In the genomic region with DNA sequence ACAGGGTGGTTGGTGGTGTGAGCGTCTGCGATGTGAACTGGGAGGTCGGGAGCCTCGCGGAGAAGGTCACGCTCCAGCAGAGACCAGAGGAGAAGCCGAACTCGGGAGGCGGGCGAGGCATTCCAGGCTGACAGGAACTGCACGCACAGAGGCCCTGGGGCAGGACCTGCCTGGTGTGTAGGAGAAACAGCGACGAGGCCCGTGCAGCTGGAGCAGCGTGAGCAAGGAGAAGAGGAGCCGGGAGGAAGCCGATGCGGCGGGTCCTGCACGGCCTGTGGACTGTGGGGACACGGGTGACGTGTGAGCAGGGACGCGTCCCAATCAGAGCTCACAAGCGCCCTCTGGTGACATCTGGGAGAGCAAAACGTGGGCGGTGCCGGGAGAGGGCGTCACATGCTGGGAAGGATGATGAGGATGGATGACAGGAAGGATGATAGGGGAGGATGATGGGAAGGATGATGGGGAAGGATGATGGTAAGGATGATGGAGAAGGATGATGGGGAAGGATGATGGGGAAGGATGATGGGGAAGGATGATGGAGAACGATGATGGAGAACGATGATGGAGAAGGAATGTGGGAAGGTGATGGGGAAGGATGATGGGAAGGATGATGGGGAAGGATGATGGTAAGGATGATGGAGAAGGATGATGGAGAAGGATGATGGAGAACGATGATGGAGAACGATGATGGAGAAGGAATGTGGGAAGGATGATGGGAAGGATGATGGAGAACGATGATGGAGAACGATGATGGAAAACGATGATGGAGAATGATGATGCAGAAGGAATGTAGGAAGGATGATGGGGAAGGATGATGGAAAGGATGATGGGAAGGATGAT, we compare ENCODE assay signal across 8 cellular contexts. TPM values are rescaled to one million over a fixed set of nuclear protein-coding genes. Genes with fewer than 3 reads are reported as not detected.
DNase-seq lines count a peak whose midpoint lies in the region; ATAC-seq, FAIRE-seq and TF ChIP-seq lines count a peak whose summit lies in the region.

No MANE protein-coding gene starts in this region.

- H2BK120ac ChIP-seq in neuronal stem cell (ENCODE audit: low read depth, low read length), result no peak overlapping the region

- H2AK5ac ChIP-seq in neuronal stem cell (ENCODE audit: low read depth, low read length), result no peak overlapping the region

- H3K36me3 Mint-ChIP-seq in activated T-helper 1 cell treated with anti-CD3 and anti-CD28 coated beads, Interleukin-12 subunit alpha, Interleukin-12 subunit beta, Interleukin-2, Interleukin-4 antibody, amounts not matched to agents 30 ng/mL and 10 ng/mL and 1 ng/mL, durations not matched to agents 14 hours and 24 hours and 36 hours (ENCODE audit: low read depth), result peaks cover 5% of the 10 kb centered on the region

- peak overlapping the region; percentile 3 for H2BK5ac ChIP-seq in neuronal stem cell (ENCODE audit: low read length)

- ATAC-seq in GM19455 (IDR thresholded peaks at IDR 0.05; ENCODE audit: unreplicated experiment) (no peak), HG03432 (IDR thresholded peaks at IDR 0.05; ENCODE audit: unreplicated experiment) (no peak)

- peaks cover 0 to 3% (median 0%) of the 10 kb centered on the region in 3 experiments for H3K27me3 ChIP-seq in neuronal stem cell (ENCODE audit: control insufficient read depth in 3 of 3, insufficient read depth in 3 of 3, low read depth in 1 of 3, low read length in 3 of 3)
- no peaks in the 10 kb centered on the region for H3K27me3 ChIP-seq in vagina

- H2BK12ac ChIP-seq in neuronal stem cell (ENCODE audit: low read length), result peak overlapping the region; percentile 4

- peak overlapping the region in 1 of 2 donors; percentile 10 for H3K4me3 ChIP-seq in foreskin fibroblast (ENCODE audit: low read depth in 1 of 2, low read length in 2 of 2)
- H3K4me3 ChIP-seq in neuronal stem cell (ENCODE audit: low read length in 2 of 2), result peak overlapping the region in 1 of 2 donors; percentile 14
- H3K4me3 ChIP-seq in vagina, result no peak overlapping the region

- H3K9me3 Mint-ChIP-seq in activated T-helper 1 cell treated with anti-CD3 and anti-CD28 coated beads, Interleukin-12 subunit alpha, Interleukin-12 subunit beta, Interleukin-2, Interleukin-4 antibody, amounts not matched to agents 30 ng/mL and 10 ng/mL and 1 ng/mL, durations not matched to agents 14 hours and 24 hours and 36 hours, result peaks cover 19% of the 10 kb centered on the region

- TF ChIP-seq CTCF in D721Med (IDR thresholded peaks at IDR 0.05; ENCODE audit: insufficient read depth, missing control alignments) (peak; percentile 67), foreskin fibroblast (IDR thresholded peaks at IDR 0.05; ENCODE audit: low read depth, low read length) (peak; percentile 42), vagina (IDR thresholded peaks at IDR 0.05) (peak in 1 of 3 experiments; percentile 58)

- H3K9me3 ChIP-seq in neuronal stem cell (replicated peaks in 1 of 2; ENCODE audit: control insufficient read depth in 2 of 2, insufficient read depth in 1 of 2, low read depth in 1 of 2, low read length in 2 of 2) (peaks cover 0 to 5% of the 10 kb centered on the region in 2 donors), vagina (no peaks in the 10 kb centered on the region)

- H3K27ac Mint-ChIP-seq in activated T-helper 1 cell treated with anti-CD3 and anti-CD28 coated beads, Interleukin-12 subunit alpha, Interleukin-12 subunit beta, Interleukin-2, Interleukin-4 antibody, amounts not matched to agents 30 ng/mL and 10 ng/mL and 1 ng/mL, durations not matched to agents 14 hours and 24 hours and 36 hours, result peak overlapping the region; percentile 83

- H3K18ac ChIP-seq in neuronal stem cell (ENCODE audit: low read length), result peak overlapping the region; percentile 93

- no peak overlapping the region for H4K8ac ChIP-seq in neuronal stem cell (ENCODE audit: low read depth, low read length)

- no peak for TF ChIP-seq POLR2A in vagina (IDR thresholded peaks at IDR 0.05)

- H3K4me1 ChIP-seq in neuronal stem cell (ENCODE audit: control insufficient read depth in 2 of 2, insufficient read depth in 1 of 2, low read depth in 1 of 2, low read length in 2 of 2) (peaks cover 8 to 10% of the 10 kb centered on the region in 2 donors), vagina (no peaks in the 10 kb centered on the region)

- H3K79me1 ChIP-seq in neuronal stem cell (ENCODE audit: low read depth, low read length), result peaks cover 1% of the 10 kb centered on the region

- 97 to 100% methylated on average over 7 of the region's 36 CpGs for WGBS in neuronal stem cell (ENCODE audit: extremely low coverage in 2 of 2, insufficient read length in 2 of 2, insufficient replicate concordance in 1 of 2), 2 donors

- H2AFZ ChIP-seq in neuronal stem cell (ENCODE audit: low read length), result peak overlapping the region; percentile 76

- no peak overlapping the region for H3K9ac ChIP-seq in neuronal stem cell (ENCODE audit: low read depth, low read length, poor library complexity)

- DNase-seq in D721Med (ENCODE audit: insufficient read length, low spot score), result no peak
- DNase-seq in NCI-H2029 treated with DMSO at 0.1 percent for 48 hours (lab: John Stamatoyannopoulos, UW), result peak; percentile 55
- DNase-seq in activated T-helper 1 cell treated with anti-CD3 and anti-CD28 coated beads, Interleukin-12 subunit alpha, Interleukin-12 subunit beta, Interleukin-2, Interleukin-4 antibody, amounts not matched to agents 30 ng/mL and 10 ng/mL and 1 ng/mL, durations not matched to agents 14 hours and 24 hours and 36 hours (ENCODE audit: low spot score), result no peak
- DNase-seq in foreskin fibroblast, result peak; percentile 51 to 76
- DNase-seq in neuronal stem cell (ENCODE audit: low spot score), result peak; percentile 59
- DNase-seq in vagina (ENCODE audit: extremely low spot score in 2 of 2), result no peak

- H3K14ac ChIP-seq in neuronal stem cell (ENCODE audit: low read length), result no peak overlapping the region

- FAIRE-seq in D721Med (lab: Jason Lieb, UNC), result no peak

- peak overlapping the region; percentile 41 for H3K4me2 ChIP-seq in neuronal stem cell (ENCODE audit: insufficient read depth, low read length, poor library complexity, severe bottlenecking)

- H3K27ac ChIP-seq in neuronal stem cell (replicated peaks; ENCODE audit: low read length) (no peak overlapping the region), vagina (no peak overlapping the region)

- intact Hi-C loops in activated T-helper 1 cell treated with anti-CD3 and anti-CD28 coated beads, Interleukin-12 subunit alpha, Interleukin-12 subunit beta, Interleukin-2, Interleukin-4 antibody, amounts not matched to agents 30 ng/mL and 10 ng/mL and 1 ng/mL, durations not matched to agents 14 hours and 24 hours and 36 hours (cut with micrococcal nuclease), result no loop called here
- intact Hi-C loops in vagina (cut with DNase I), result no loop called here

- peak overlapping the region; percentile 16 for H3K23ac ChIP-seq in neuronal stem cell (ENCODE audit: low read depth, low read length, poor library complexity)

- H4K91ac ChIP-seq in neuronal stem cell (ENCODE audit: low read depth, low read length, poor library complexity), result no peak overlapping the region

- peak overlapping the region; percentile 32 for H2BK15ac ChIP-seq in neuronal stem cell (ENCODE audit: low read length)

- H3K36me3 ChIP-seq in neuronal stem cell (replicated peaks in 1 of 2; ENCODE audit: control insufficient read depth in 2 of 2, insufficient read depth in 2 of 2, low read length in 2 of 2) (no peaks in the 10 kb centered on the region), vagina (no peaks in the 10 kb centered on the region)

- H3K4me1 Mint-ChIP-seq in activated T-helper 1 cell treated with anti-CD3 and anti-CD28 coated beads, Interleukin-12 subunit alpha, Interleukin-12 subunit beta, Interleukin-2, Interleukin-4 antibody, amounts not matched to agents 30 ng/mL and 10 ng/mL and 1 ng/mL, durations not matched to agents 14 hours and 24 hours and 36 hours (ENCODE audit: low read depth), result peaks cover 10% of the 10 kb centered on the region

- peak overlapping the region; percentile 22 for H3K4me3 Mint-ChIP-seq in activated T-helper 1 cell treated with anti-CD3 and anti-CD28 coated beads, Interleukin-12 subunit alpha, Interleukin-12 subunit beta, Interleukin-2, Interleukin-4 antibody, amounts not matched to agents 30 ng/mL and 10 ng/mL and 1 ng/mL, durations not matched to agents 14 hours and 24 hours and 36 hours

- H3K27me3 Mint-ChIP-seq in activated T-helper 1 cell treated with anti-CD3 and anti-CD28 coated beads, Interleukin-12 subunit alpha, Interleukin-12 subunit beta, Interleukin-2, Interleukin-4 antibody, amounts not matched to agents 30 ng/mL and 10 ng/mL and 1 ng/mL, durations not matched to agents 14 hours and 24 hours and 36 hours (ENCODE audit: insufficient read depth), result peaks cover 6% of the 10 kb centered on the region

- no peak overlapping the region for H3K4ac ChIP-seq in neuronal stem cell (ENCODE audit: low read length)

RNA-seq across cellular contexts. Expression of gene MADCAM1, which starts 16.1 kb away (rescaled TPM):
- total RNA-seq in activated T-helper 1 cell treated with anti-CD3 and anti-CD28 coated beads, Interleukin-12 subunit alpha, Interleukin-12 subunit beta, Interleukin-2, Interleukin-4 antibody, amounts not matched to agents 30 ng/mL and 10 ng/mL and 1 ng/mL, durations not matched to agents 14 hours and 24 hours and 36 hours, result 0.18 and 0.27 TPM in 2 replicates
- 0.89 TPM for polyA plus RNA-seq in neuronal stem cell (2013, experiment 1 of 2)
- 0.91 TPM for polyA plus RNA-seq in neuronal stem cell (2013, experiment 2 of 2)
- 0.49 TPM for total RNA-seq in vagina

RNA-seq across cellular contexts. Expression of gene SHC2, which starts 19.4 kb away (rescaled TPM):
- total RNA-seq in activated T-helper 1 cell treated with anti-CD3 and anti-CD28 coated beads, Interleukin-12 subunit alpha, Interleukin-12 subunit beta, Interleukin-2, Interleukin-4 antibody, amounts not matched to agents 30 ng/mL and 10 ng/mL and 1 ng/mL, durations not matched to agents 14 hours and 24 hours and 36 hours, result not detected in 2 replicates
- polyA plus RNA-seq in neuronal stem cell (2013, experiment 1 of 2), result 29.6 TPM
- 28.3 TPM for polyA plus RNA-seq in neuronal stem cell (2013, experiment 2 of 2)
- total RNA-seq in vagina, result 26.0 TPM

RNA-seq across cellular contexts. Expression of gene TPGS1, which starts 27.1 kb away (rescaled TPM):
- total RNA-seq in activated T-helper 1 cell treated with anti-CD3 and anti-CD28 coated beads, Interleukin-12 subunit alpha, Interleukin-12 subunit beta, Interleukin-2, Interleukin-4 antibody, amounts not matched to agents 30 ng/mL and 10 ng/mL and 1 ng/mL, durations not matched to agents 14 hours and 24 hours and 36 hours, result 17.6 and 18.2 TPM in 2 replicates
- polyA plus RNA-seq in neuronal stem cell (2013, experiment 1 of 2), result 6.3 TPM
- polyA plus RNA-seq in neuronal stem cell (2013, experiment 2 of 2), result 6.2 TPM
- 39.5 TPM for total RNA-seq in vagina

RNA-seq across cellular contexts. Expression of gene CDC34, which starts 51.3 kb away (rescaled TPM):
- total RNA-seq in activated T-helper 1 cell treated with anti-CD3 and anti-CD28 coated beads, Interleukin-12 subunit alpha, Interleukin-12 subunit beta, Interleukin-2, Interleukin-4 antibody, amounts not matched to agents 30 ng/mL and 10 ng/mL and 1 ng/mL, durations not matched to agents 14 hours and 24 hours and 36 hours, result 56.6 and 58.2 TPM in 2 replicates
- polyA plus RNA-seq in neuronal stem cell (2013, experiment 1 of 2), result 109 TPM
- polyA plus RNA-seq in neuronal stem cell (2013, experiment 2 of 2), result 105 TPM
- total RNA-seq in vagina, result 62.6 TPM

Comparison
In these comparisons a context has a peak if more than half of its experiments do, and no peak if none do; other contexts are left out.
1. DNase-seq: peak in NCI-H2029 treated with DMSO at 0.1 percent for 48 hours (single experiment), foreskin fibroblast (2 of 2) and neuronal stem cell (single experiment); none in D721Med (single experiment), activated T-helper 1 cell treated with anti-CD3 and anti-CD28 coated beads, Interleukin-12 subunit alpha, Interleukin-12 subunit beta, Interleukin-2, Interleukin-4 antibody, amounts not matched to agents 30 ng/mL and 10 ng/mL and 1 ng/mL, durations not matched to agents 14 hours and 24 hours and 36 hours (single experiment) and vagina (0 of 2).
2. RNA of gene SHC2, which starts 19.4 kb away (total RNA-seq): 26.0 TPM in vagina (single experiment); not detected in activated T-helper 1 cell treated with anti-CD3 and anti-CD28 coated beads, Interleukin-12 subunit alpha, Interleukin-12 subunit beta, Interleukin-2, Interleukin-4 antibody, amounts not matched to agents 30 ng/mL and 10 ng/mL and 1 ng/mL, durations not matched to agents 14 hours and 24 hours and 36 hours; every median in the first group is over 10 times any median in the second.